31 cellular contexts compared by ENCODE assay signal in the genomic region with DNA sequence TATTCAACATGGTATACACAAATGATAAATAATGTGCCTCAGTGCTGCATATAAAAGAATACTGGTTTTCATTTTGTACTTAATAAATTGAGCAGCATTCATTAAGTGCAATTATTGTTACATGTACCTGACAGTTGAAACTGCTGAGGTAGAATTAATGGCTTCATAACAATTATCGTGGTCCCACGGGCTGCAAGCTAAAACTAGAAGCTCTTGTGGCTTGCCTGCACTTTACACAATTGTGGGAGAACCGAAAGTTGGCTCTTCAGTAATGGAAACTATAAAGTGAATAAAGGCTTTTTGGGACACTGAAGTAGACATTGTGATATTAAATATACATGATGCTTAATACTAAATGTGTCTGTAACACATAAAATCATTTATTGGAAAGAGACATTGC. TPM values are rescaled to one million over a fixed set of nuclear protein-coding genes. Genes with fewer than 3 reads are reported as not detected.
A peak's percentile ranks its signal among the peaks of the same experiment; 100 is the strongest.
DNase-seq lines count a peak whose midpoint lies in the region; ATAC-seq, FAIRE-seq and TF ChIP-seq lines count a peak whose summit lies in the region.
"Had no signal": no experiment of that assay in that cellular context is flagged by ENCODE, and none has a peak within 500 bp of the region (broad histone marks: within the 10 kb centered on the region; RNA-seq: fewer than 3 reads in every experiment).

No MANE protein-coding gene starts in this region.

- H3K36me3 Mint-ChIP-seq in activated CD4-positive, alpha-beta memory T cell treated with anti-CD3 and anti-CD28 coated beads for 36 hours, result no peaks in the 10 kb centered on the region
- no peaks in the 10 kb centered on the region for H3K36me3 Mint-ChIP-seq in activated CD4-positive, alpha-beta memory T cell treated with anti-CD3 and anti-CD28 coated beads, Interleukin-2, amount 10 ng/mL, durations not matched to agents 7 days and 5 days (ENCODE audit: low read depth)
- H3K36me3 Mint-ChIP-seq: immature natural killer cell, natural killer cell had no signal

- H3K27ac ChIP-seq in K562 (ENCODE audit: extremely low read depth, low read depth, low read length), result no peak overlapping the region
- H3K27ac ChIP-seq: A549, left ventricle myocardium inferior, pancreas, PC-9, right lobe of liver, SJSA1, stomach had no signal

- H3K4me1 ChIP-seq in K562 (replicated peaks in 1 of 2; ENCODE audit: control insufficient read depth in 2 of 2, insufficient read depth in 2 of 2, low read length in 2 of 2), result no peaks in the 10 kb centered on the region; a peak in 1 of 5 replicates
- H3K4me1 ChIP-seq: A549, left ventricle myocardium inferior, pancreas, right lobe of liver, SJSA1, stomach had no signal

- no peak for TF ChIP-seq RAD21 in K562 (CRISPR knock-in tag; conservative IDR thresholded peaks at IDR 0.05 in 1 of 2, IDR thresholded peaks at IDR 0.05 in 1 of 2)

- H3K9ac ChIP-seq in K562 (ENCODE audit: insufficient read depth in 1 of 2, low read depth in 2 of 2, low read length in 2 of 2), result no peak overlapping the region

- no peak overlapping the region for H3K4me3 ChIP-seq in K562
- H3K4me3 ChIP-seq: A549, GM23338, left ventricle myocardium inferior, pancreas, PC-9, right lobe of liver, SJSA1, stomach had no signal

- H3K27me3 ChIP-seq in K562 (ENCODE audit: control insufficient read depth in 2 of 2, insufficient read depth in 2 of 2, low read length in 2 of 2), result no peaks in the 10 kb centered on the region
- H3K27me3 ChIP-seq: pancreas, right lobe of liver, stomach had no signal

- H3K79me2 ChIP-seq in K562 (ENCODE audit: control insufficient read depth, insufficient read depth, low read length), result no peaks in the 10 kb centered on the region

- POLR2A ChIA-PET in K562 (lab: Yijun Ruan, JAX), result interaction anchor here (1.1 to 1.8 kb wide), 3 partner anchors 9 to 19 kb away, joined by 3 to 4 read pairs (median 3); no protein-coding TSS in a partner anchor
- POLR2A ChIA-PET in activated CD4-positive, alpha-beta memory T cell treated with anti-CD3 and anti-CD28 coated beads for 36 hours (lab: Charles Lee), result no interaction called here
- POLR2A ChIA-PET in activated CD4-positive, alpha-beta memory T cell treated with anti-CD3 and anti-CD28 coated beads, Interleukin-2, amount 10 ng/mL, durations not matched to agents 7 days and 5 days (lab: Charles Lee), result no interaction called here

- DNase-seq in DMS153 (lab: John Stamatoyannopoulos, UW) (peak; percentile 69), NCI-H1105 (lab: John Stamatoyannopoulos, UW) (peak; percentile 89), NCI-H2171 (lab: John Stamatoyannopoulos, UW) (peak; percentile 16), K562 (ENCODE audit: extremely low read depth in 1 of 4, low spot score in 3 of 4) (no peak)
- no peak for DNase-seq in stimulated activated CD4-positive, alpha-beta T cell treated with anti-CD3 and anti-CD28 coated beads, Interleukin-4, amount 100 ng/mL, for 1 hour
- DNase-seq in activated CD4-positive, alpha-beta memory T cell treated with anti-CD3 and anti-CD28 coated beads for 36 hours, result no peak
- DNase-seq in activated CD4-positive, alpha-beta memory T cell treated with anti-CD3 and anti-CD28 coated beads, Interleukin-2, amount 10 ng/mL, durations not matched to agents 7 days and 5 days, result no peak
- DNase-seq: activated CD4-positive, alpha-beta T cell treated with anti-CD3 and anti-CD28 coated beads for 48 hours; aorta; caudate nucleus; dermis blood vessel endothelial cell; immature natural killer cell; left ventricle myocardium inferior; midbrain; natural killer cell; NCI-H1694; NCI-H82; pancreas; PC-9; right lobe of liver; stomach; trophoblast cell had no signal

- no TSS peak for BruUV-seq in K562 (replicated peaks; lab: Mats Ljungman, UMichigan)

- no peak overlapping the region for H3K4me2 ChIP-seq in K562 (ENCODE audit: insufficient read depth, low read length)
- H3K4me2 ChIP-seq: A549, GM23338, PC-9 had no signal

- in situ Hi-C loops in K562 (cut with MboI), result no loop called here

- H3K4me3 Mint-ChIP-seq in activated CD4-positive, alpha-beta memory T cell treated with anti-CD3 and anti-CD28 coated beads for 36 hours, result no peak overlapping the region
- H3K4me3 Mint-ChIP-seq in activated CD4-positive, alpha-beta memory T cell treated with anti-CD3 and anti-CD28 coated beads, Interleukin-2, amount 10 ng/mL, durations not matched to agents 7 days and 5 days, result no peak overlapping the region
- H3K4me3 Mint-ChIP-seq: activated T-helper 17 cell treated with anti-CD3 and anti-CD28 coated beads, Interleukin-2, amount 50 U/mL, for 72 hours; GM23338; immature natural killer cell; natural killer cell; T-helper 1 cell treated with Interleukin-12 subunit alpha and Interleukin-12 subunit beta and Interleukin-4 antibody, amounts not matched to agents 30 μg/mL and 1 μg/mL, for 36 hours had no signal

- no peaks in the 10 kb centered on the region for H3K9me1 ChIP-seq in K562 (ENCODE audit: control insufficient read depth, insufficient read depth, low read length)

- 0 out of 2 replicates have a peak overlapping the region, but pooled peaks have one; percentile 20 for H2AFZ ChIP-seq in K562 (ENCODE audit: low read depth, low read length)
- H2AFZ ChIP-seq: GM23338, PC-9 had no signal

- H3K9me3 ChIP-seq in K562 (replicated peaks; ENCODE audit: control insufficient read depth, insufficient read depth, low read depth, low read length), result no peaks in the 10 kb centered on the region
- H3K9me3 ChIP-seq: A549, pancreas, right lobe of liver, SJSA1 had no signal

- H3K27me3 Mint-ChIP-seq in activated CD4-positive, alpha-beta memory T cell treated with anti-CD3 and anti-CD28 coated beads for 36 hours, result peaks cover 3% of the 10 kb centered on the region
- peaks cover 4% of the 10 kb centered on the region for H3K27me3 Mint-ChIP-seq in activated CD4-positive, alpha-beta memory T cell treated with anti-CD3 and anti-CD28 coated beads, Interleukin-2, amount 10 ng/mL, durations not matched to agents 7 days and 5 days

- ATAC-seq in K562 (no peak), GM18505 (IDR thresholded peaks at IDR 0.05; ENCODE audit: unreplicated experiment) (no peak)
- ATAC-seq: A549; activated naive CD4-positive, alpha-beta T cell treated with anti-CD3 and anti-CD28 coated beads, Interleukin-2, amount 50 U/mL, for 72 hours; activated T-helper 17 cell treated with anti-CD3 and anti-CD28 coated beads, Interleukin-2, amount 50 U/mL, for 72 hours; GM23338; natural killer cell; pancreas; right lobe of liver had no signal

- TF ChIP-seq CTCF in K562 (IDR thresholded peaks at IDR 0.05 in 2 of 3, conservative IDR thresholded peaks at IDR 0.05 in 1 of 3; ENCODE audit: insufficient read depth in 2 of 3, low read depth in 1 of 3, low read length in 3 of 3), result no peak

- H4K20me1 ChIP-seq in K562 (replicated peaks; ENCODE audit: control insufficient read depth, insufficient read depth, low read length), result no peaks in the 10 kb centered on the region

- FAIRE-seq in K562 (lab: Jason Lieb, UNC), result no peak
- FAIRE-seq: A549, pancreas had no signal

- TF ChIP-seq POLR2A in K562 (conservative IDR thresholded peaks at IDR 0.05), result no peak
- TF ChIP-seq POLR2A in GM18505 (IDR thresholded peaks at IDR 0.05; ENCODE audit: borderline replicate concordance, extremely low read depth, insufficient read depth, insufficient read length), result no peak

- 17% methylated on average over 3 of the region's 3 CpGs for WGBS in K562 (ENCODE audit: insufficient coverage, low coverage, missing lambda C conversion rate)

- CTCF ChIA-PET in K562 (lab: Yijun Ruan, JAX; ENCODE audit: low intra/inter-chr PET ratio), result no interaction called here
- CTCF ChIA-PET in activated CD4-positive, alpha-beta memory T cell treated with anti-CD3 and anti-CD28 coated beads for 36 hours (lab: Charles Lee), result interaction anchor here (2.1 kb wide), 1 partner anchor 12 kb away, joined by 9 read pairs; no protein-coding TSS in a partner anchor
- CTCF ChIA-PET in activated CD4-positive, alpha-beta memory T cell treated with anti-CD3 and anti-CD28 coated beads, Interleukin-2, amount 10 ng/mL, durations not matched to agents 7 days and 5 days (lab: Charles Lee), result no interaction called here

- no peak overlapping the region for H3K27ac Mint-ChIP-seq in activated CD4-positive, alpha-beta memory T cell treated with anti-CD3 and anti-CD28 coated beads for 36 hours
- no peak overlapping the region for H3K27ac Mint-ChIP-seq in activated CD4-positive, alpha-beta memory T cell treated with anti-CD3 and anti-CD28 coated beads, Interleukin-2, amount 10 ng/mL, durations not matched to agents 7 days and 5 days
- H3K27ac Mint-ChIP-seq: activated naive CD4-positive, alpha-beta T cell treated with anti-CD3 and anti-CD28 coated beads, Interleukin-2, amount 50 U/mL, for 72 hours; activated T-helper 17 cell treated with anti-CD3 and anti-CD28 coated beads, Interleukin-2, amount 50 U/mL, for 72 hours; GM23338; immature natural killer cell; natural killer cell; T-helper 1 cell treated with Interleukin-12 subunit alpha and Interleukin-12 subunit beta and Interleukin-4 antibody, amounts not matched to agents 30 μg/mL and 1 μg/mL, for 36 hours had no signal

- no peaks in the 10 kb centered on the region for H3K36me3 ChIP-seq in K562 (ENCODE audit: control insufficient read depth, insufficient read depth, low read length)
- H3K36me3 ChIP-seq: pancreas, right lobe of liver, SJSA1, stomach had no signal

- H3K9me3 Mint-ChIP-seq in activated CD4-positive, alpha-beta memory T cell treated with anti-CD3 and anti-CD28 coated beads for 36 hours, result no peaks in the 10 kb centered on the region
- peaks cover 3% of the 10 kb centered on the region for H3K9me3 Mint-ChIP-seq in activated CD4-positive, alpha-beta memory T cell treated with anti-CD3 and anti-CD28 coated beads, Interleukin-2, amount 10 ng/mL, durations not matched to agents 7 days and 5 days
- H3K9me3 Mint-ChIP-seq: activated T-helper 17 cell treated with anti-CD3 and anti-CD28 coated beads, Interleukin-2, amount 50 U/mL, for 72 hours; natural killer cell had no signal

- no peak for TF ChIP-seq EP300 in K562 (IDR thresholded peaks at IDR 0.05; ENCODE audit: low read length)

- H3K4me1 Mint-ChIP-seq in activated CD4-positive, alpha-beta memory T cell treated with anti-CD3 and anti-CD28 coated beads for 36 hours (ENCODE audit: low read depth), result no peaks in the 10 kb centered on the region
- no peaks in the 10 kb centered on the region for H3K4me1 Mint-ChIP-seq in activated CD4-positive, alpha-beta memory T cell treated with anti-CD3 and anti-CD28 coated beads, Interleukin-2, amount 10 ng/mL, durations not matched to agents 7 days and 5 days
- H3K4me1 Mint-ChIP-seq: activated T-helper 17 cell treated with anti-CD3 and anti-CD28 coated beads, Interleukin-2, amount 50 U/mL, for 72 hours; GM23338; immature natural killer cell; natural killer cell had no signal

- intact Hi-C loops in K562 (cut with micrococcal nuclease), result no loop called here
- intact Hi-C loops in activated CD4-positive, alpha-beta memory T cell treated with anti-CD3 and anti-CD28 coated beads for 36 hours (cut with micrococcal nuclease), result no loop called here

RNA-seq across cellular contexts. Expression of a gene that starts 23.2 kb away (rescaled TPM):
- total RNA-seq in K562 (2011; cell fraction: chromatin; rRNA removed; ENCODE audit: low replicate concordance), result not detected in 2 replicates
- not detected in 2 replicates for total RNA-seq in K562 (2011; cell fraction: nucleolus; rRNA removed)
- total RNA-seq in K562 (2011; cell fraction: nucleoplasm; rRNA removed), result not detected in 2 replicates
- total RNA-seq in K562 (2014; rRNA removed) (not detected in 2 replicates), K562 (2014; rRNA removed; fragmentation: Illumina TruSeq; extraction: Trizol) (not detected in 2 replicates), K562 (2015; rRNA removed; fragmentation: Illumina TruSeq; extraction: Trizol) (not detected in 2 replicates), K562 (2021) (not detected in 2 replicates)
- polyA plus RNA-seq in K562 (2011; rRNA removed) (not detected in 2 replicates), K562 (2014; fragmentation: Illumina TruSeq; extraction: Trizol) (not detected in 2 replicates), K562 (2014; fragmentation: Nextera tagmentation; extraction: Ambion mirVana) (not detected), K562 (2014; rRNA removed) (not detected in 2 replicates)
- polyA plus RNA-seq in K562 (2011; cell fraction: cytosol; rRNA removed), result not detected in 2 replicates
- not detected in 2 replicates for polyA plus RNA-seq in K562 (2011; cell fraction: nucleus; rRNA removed)
- polyA plus RNA-seq in K562 (2012), result not detected in 2 replicates
- not detected in 2 replicates for polyA minus RNA-seq in K562 (2011; rRNA and poly(A)+ RNA removed)
- not detected in 2 replicates for polyA minus RNA-seq in K562 (2011; cell fraction: cytosol; rRNA and poly(A)+ RNA removed)
- polyA minus RNA-seq in K562 (2011; cell fraction: nucleus; rRNA and poly(A)+ RNA removed), result not detected in 2 replicates
- total RNA-seq in activated CD4-positive, alpha-beta memory T cell treated with anti-CD3 and anti-CD28 coated beads for 36 hours, result not detected
- total RNA-seq in activated CD4-positive, alpha-beta memory T cell treated with anti-CD3 and anti-CD28 coated beads, Interleukin-2, amount 10 ng/mL, durations not matched to agents 7 days and 5 days, result not detected
- total RNA-seq: activated naive CD4-positive, alpha-beta T cell treated with anti-CD3 and anti-CD28 coated beads, Interleukin-2, amount 50 U/mL, for 72 hours; activated T-helper 17 cell treated with anti-CD3 and anti-CD28 coated beads, Interleukin-2, amount 50 U/mL, for 72 hours; aorta; Daoy; dermis blood vessel endothelial cell; GM23338; left ventricle myocardium inferior; natural killer cell; pancreas; PC-9; right lobe of liver; SJSA1; stomach had no signal
- polyA plus RNA-seq: A549, aorta, BJ, GM23338, immature natural killer cell, pancreas, stomach had no signal

RNA-seq across cellular contexts. Expression of a gene that starts 25.6 kb away (rescaled TPM):
- total RNA-seq in K562 (2011; cell fraction: chromatin; rRNA removed; ENCODE audit: low replicate concordance), result not detected in 2 replicates
- not detected in 2 replicates for total RNA-seq in K562 (2011; cell fraction: nucleolus; rRNA removed)
- not detected in 2 replicates for total RNA-seq in K562 (2011; cell fraction: nucleoplasm; rRNA removed)
- total RNA-seq in K562 (2014; rRNA removed) (not detected in 2 replicates), K562 (2014; rRNA removed; fragmentation: Illumina TruSeq; extraction: Trizol) (not detected in 2 replicates), K562 (2015; rRNA removed; fragmentation: Illumina TruSeq; extraction: Trizol) (not detected in 2 replicates), K562 (2021) (not detected in 2 replicates)
- polyA plus RNA-seq in K562 (2011; rRNA removed) (not detected in 2 replicates), K562 (2014; fragmentation: Illumina TruSeq; extraction: Trizol) (not detected in 2 replicates), K562 (2014; fragmentation: Nextera tagmentation; extraction: Ambion mirVana) (not detected), K562 (2014; rRNA removed) (not detected in 2 replicates)
- polyA plus RNA-seq in K562 (2011; cell fraction: cytosol; rRNA removed), result not detected in 2 replicates
- not detected in 2 replicates for polyA plus RNA-seq in K562 (2011; cell fraction: nucleus; rRNA removed)
- polyA plus RNA-seq in K562 (2012), result not detected in 2 replicates
- polyA minus RNA-seq in K562 (2011; rRNA and poly(A)+ RNA removed), result not detected in 2 replicates
- polyA minus RNA-seq in K562 (2011; cell fraction: cytosol; rRNA and poly(A)+ RNA removed), result not detected in 2 replicates
- not detected in 2 replicates for polyA minus RNA-seq in K562 (2011; cell fraction: nucleus; rRNA and poly(A)+ RNA removed)
- total RNA-seq in activated CD4-positive, alpha-beta memory T cell treated with anti-CD3 and anti-CD28 coated beads for 36 hours, result not detected
- total RNA-seq in activated CD4-positive, alpha-beta memory T cell treated with anti-CD3 and anti-CD28 coated beads, Interleukin-2, amount 10 ng/mL, durations not matched to agents 7 days and 5 days, result not detected
- total RNA-seq: activated naive CD4-positive, alpha-beta T cell treated with anti-CD3 and anti-CD28 coated beads, Interleukin-2, amount 50 U/mL, for 72 hours; activated T-helper 17 cell treated with anti-CD3 and anti-CD28 coated beads, Interleukin-2, amount 50 U/mL, for 72 hours; Daoy; PC-9; SJSA1 had no signal
- polyA plus RNA-seq: A549, immature natural killer cell had no signal

Comparison
In these comparisons a context has a peak if more than half of its experiments do, and no peak if none do; other contexts are left out.
1. DNase-seq: peak in DMS153 (single experiment), NCI-H1105 (single experiment) and NCI-H2171 (single experiment); none in K562 (0 of 4), stimulated activated CD4-positive, alpha-beta T cell treated with anti-CD3 and anti-CD28 coated beads, Interleukin-4, amount 100 ng/mL, for 1 hour (single experiment), activated CD4-positive, alpha-beta memory T cell treated with anti-CD3 and anti-CD28 coated beads for 36 hours (single experiment) and activated CD4-positive, alpha-beta memory T cell treated with anti-CD3 and anti-CD28 coated beads, Interleukin-2, amount 10 ng/mL, durations not matched to agents 7 days and 5 days (single experiment).